ENCODE assay signal across 26 cellular contexts in the genomic region with DNA sequence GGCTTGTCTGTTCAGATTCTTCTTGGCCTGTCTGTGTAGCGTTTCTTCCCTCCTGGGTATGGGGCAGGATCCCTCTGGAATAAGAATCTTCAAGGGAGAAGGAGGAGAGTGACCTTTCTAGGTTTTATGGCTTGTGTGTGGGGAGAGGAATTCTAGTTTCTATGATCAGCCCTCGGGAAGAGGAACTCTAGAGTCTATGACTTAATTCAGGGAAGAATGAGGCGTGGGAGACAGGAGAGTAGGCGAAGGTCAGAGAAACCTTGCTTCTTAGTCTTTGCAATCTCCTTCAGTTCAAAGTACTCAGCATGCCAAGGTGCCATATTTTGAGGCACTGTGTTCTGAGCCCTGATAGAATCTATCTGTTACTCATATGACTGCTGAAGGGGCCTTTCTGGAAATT.
"Had no signal": no experiment of that assay in that cellular context is flagged by ENCODE, and none has a peak within 500 bp of the region (broad histone marks: within the 10 kb centered on the region; RNA-seq: fewer than 3 reads in every experiment).

No MANE protein-coding gene starts in this region.

- H3K4me3 ChIP-seq: esophagus squamous epithelium, left lung, lung, psoas muscle, sigmoid colon, spleen, suprapubic skin, tibial nerve had no signal

- H3K4me1 ChIP-seq: parathyroid adenoma, psoas muscle, sigmoid colon, suprapubic skin had no signal

- H3K4me3 Mint-ChIP-seq: activated T-helper 1 cell treated with anti-CD3 and anti-CD28 coated beads, Interleukin-12 subunit alpha, Interleukin-12 subunit beta, Interleukin-2, Interleukin-4 antibody, amounts not matched to agents 30 ng/mL and 10 ng/mL and 1 ng/mL, durations not matched to agents 14 hours and 24 hours and 36 hours; nephron progenitor cell; T-helper 1 cell treated with Interleukin-12 subunit alpha and Interleukin-12 subunit beta and Interleukin-4 antibody, amounts not matched to agents 30 μg/mL and 1 μg/mL, for 36 hours had no signal

- H2AFZ ChIP-seq: parathyroid adenoma had no signal

- H3K9ac ChIP-seq: parathyroid adenoma had no signal

- ATAC-seq: left lung, psoas muscle had no signal

- H3K27ac Mint-ChIP-seq: activated T-helper 1 cell treated with anti-CD3 and anti-CD28 coated beads, Interleukin-12 subunit alpha, Interleukin-12 subunit beta, Interleukin-2, Interleukin-4 antibody, amounts not matched to agents 30 ng/mL and 10 ng/mL and 1 ng/mL, durations not matched to agents 14 hours and 24 hours and 36 hours; nephron progenitor cell; T-helper 1 cell treated with Interleukin-12 subunit alpha and Interleukin-12 subunit beta and Interleukin-4 antibody, amounts not matched to agents 30 μg/mL and 1 μg/mL, for 36 hours had no signal

- H3K79me2 ChIP-seq: parathyroid adenoma had no signal

- H3K36me3 ChIP-seq: esophagus squamous epithelium, left lung, neutrophil, sigmoid colon, spleen, suprapubic skin, tibial nerve had no signal

- DNase-seq: activated CD4-positive, alpha-beta T cell treated with anti-CD3 and anti-CD28 coated beads for 4 hours; activated CD4-positive, alpha-beta T cell treated with anti-CD3 and anti-CD28 coated beads, Interleukin-2, amount 50 U/mL, for 4 hours; activated CD8-positive, alpha-beta memory T cell treated with anti-CD3 and anti-CD28 coated beads, Interleukin-2, amount 50 U/mL, for 4 hours; activated effector memory CD4-positive, alpha-beta T cell treated with anti-CD3 and anti-CD28 coated beads, Interleukin-2, amount 50 U/mL, for 16 hours; activated naive CD4-positive, alpha-beta T cell treated with anti-CD3 and anti-CD28 coated beads, Interleukin-2, amount 50 U/mL, for 16 hours; activated T-cell treated with anti-CD3 and anti-CD28 coated beads, Interleukin-2, amount 50 U/mL, for 1 hour; amniotic stem cell; esophagus squamous epithelium; foreskin melanocyte; kidney glomerular epithelial cell; left lung; mesendoderm; nephron progenitor cell; psoas muscle; sigmoid colon; spleen; stimulated activated naive CD4-positive, alpha-beta T cell; T-helper 9 cell had no signal

- H3K27ac ChIP-seq: esophagus squamous epithelium, left lung, neutrophil, parathyroid adenoma, psoas muscle, sigmoid colon, spleen, suprapubic skin, tibial nerve, VCaP had no signal

- H3K27me3 ChIP-seq: esophagus squamous epithelium, sigmoid colon, spleen, tibial nerve had no signal

- H3K9me3 ChIP-seq: esophagus squamous epithelium, left lung, neutrophil, psoas muscle, sigmoid colon, spleen, suprapubic skin, tibial nerve had no signal

- H3K9me3 Mint-ChIP-seq: activated T-helper 1 cell treated with anti-CD3 and anti-CD28 coated beads, Interleukin-12 subunit alpha, Interleukin-12 subunit beta, Interleukin-2, Interleukin-4 antibody, amounts not matched to agents 30 ng/mL and 10 ng/mL and 1 ng/mL, durations not matched to agents 14 hours and 24 hours and 36 hours; T-helper 1 cell treated with Interleukin-12 subunit alpha and Interleukin-12 subunit beta and Interleukin-4 antibody, amounts not matched to agents 30 μg/mL and 1 μg/mL, for 36 hours had no signal
